ENCODE assay signal across 29 cellular contexts in genomic region chr10:29879862-29880261, GRCh38.
"Had no signal": no experiment of that assay in that cellular context is flagged by ENCODE, and none has a peak within 500 bp of the region (broad histone marks: within the 10 kb centered on the region; RNA-seq: fewer than 3 reads in every experiment).

No MANE protein-coding gene starts in this region.

- H3K9me3 ChIP-seq: body of pancreas, breast epithelium, SJSA1, SK-N-SH had no signal

- H3K36me3 ChIP-seq: breast epithelium, SJSA1 had no signal

- H3K27ac Mint-ChIP-seq: activated CD4-positive, alpha-beta T cell treated with anti-CD3 and anti-CD28 coated beads, Interleukin-2, amount 10 ng/mL, durations not matched to agents 24 days and 14 days; activated CD8-positive, alpha-beta T cell treated with anti-CD3 and anti-CD28 coated beads for 36 hours; activated naive CD8-positive, alpha-beta T cell treated with anti-CD3 and anti-CD28 coated beads for 36 hours; activated T-cell treated with anti-CD3 and anti-CD28 coated beads, Interleukin-2, amount 50 U/mL, for 72 hours; activated T-helper 17 cell treated with anti-CD3 and anti-CD28 coated beads, Interleukin-2, amount 50 U/mL, for 72 hours; T-helper 1 cell treated with Interleukin-12 subunit alpha and Interleukin-12 subunit beta and Interleukin-4 antibody, amounts not matched to agents 30 μg/mL and 1 μg/mL, for 36 hours; T-helper 2 cell treated with Interferon-gamma antibody and Interleukin-4, amounts not matched to agents 5 μg/mL and 100 μg/mL, for 36 hours had no signal

- H3K4me3 ChIP-seq: body of pancreas, breast epithelium, SJSA1 had no signal

- H3K27ac ChIP-seq: body of pancreas, SJSA1 had no signal

- H3K4me3 Mint-ChIP-seq: activated CD4-positive, alpha-beta T cell treated with anti-CD3 and anti-CD28 coated beads, Interleukin-2, amount 10 ng/mL, durations not matched to agents 24 days and 14 days; activated CD8-positive, alpha-beta T cell treated with anti-CD3 and anti-CD28 coated beads for 36 hours; activated naive CD8-positive, alpha-beta T cell treated with anti-CD3 and anti-CD28 coated beads for 36 hours; activated T-cell treated with anti-CD3 and anti-CD28 coated beads, Interleukin-2, amount 50 U/mL, for 72 hours; activated T-helper 17 cell treated with anti-CD3 and anti-CD28 coated beads, Interleukin-2, amount 50 U/mL, for 72 hours; T-helper 1 cell treated with Interleukin-12 subunit alpha and Interleukin-12 subunit beta and Interleukin-4 antibody, amounts not matched to agents 30 μg/mL and 1 μg/mL, for 36 hours; T-helper 2 cell treated with Interferon-gamma antibody and Interleukin-4, amounts not matched to agents 5 μg/mL and 100 μg/mL, for 36 hours had no signal

- H3K27me3 ChIP-seq: body of pancreas, breast epithelium had no signal

- H3K4me1 ChIP-seq: breast epithelium, SJSA1 had no signal

- ATAC-seq: activated CD8-positive, alpha-beta T cell treated with anti-CD3 and anti-CD28 coated beads for 36 hours; activated T-cell treated with anti-CD3 and anti-CD28 coated beads, Interleukin-2, amount 50 U/mL, for 72 hours; activated T-helper 17 cell treated with anti-CD3 and anti-CD28 coated beads, Interleukin-2, amount 50 U/mL, for 72 hours; body of pancreas; Panc1 had no signal

- H3K9me2 ChIP-seq: SK-N-SH had no signal

- H3K4me2 ChIP-seq: SK-N-SH had no signal

- H3K9ac ChIP-seq: SK-N-SH had no signal

- DNase-seq: activated CD4-positive, alpha-beta T cell treated with anti-CD3 and anti-CD28 coated beads, Interleukin-2, amount 10 ng/mL, durations not matched to agents 24 days and 14 days; activated CD4-positive, alpha-beta T cell treated with anti-CD3 and anti-CD28 coated beads, Interleukin-2, amount 50 U/mL, for 4 hours; activated CD8-positive, alpha-beta T cell treated with anti-CD3 and anti-CD28 coated beads for 36 hours; activated effector memory CD4-positive, alpha-beta T cell treated with anti-CD3 and anti-CD28 coated beads, Interleukin-2, amount 50 U/mL, for 16 hours; activated naive CD4-positive, alpha-beta T cell; activated naive CD4-positive, alpha-beta T cell treated with anti-CD3 and anti-CD28 coated beads, Interleukin-2, amount 50 U/mL, for 16 hours; activated naive CD8-positive, alpha-beta T cell treated with anti-CD3 and anti-CD28 coated beads for 36 hours; activated T-cell treated with anti-CD3 and anti-CD28 coated beads, Interleukin-2, amount 50 U/mL, for 1 hour; activated T-cell treated with anti-CD3 and anti-CD28 coated beads, Interleukin-2, amount 50 U/mL, for 72 hours; amniotic stem cell; body of pancreas; Karpas-422; KBM-7; NCI-H1105; NCI-H1436; NCI-H1694; NCI-H1930; NCI-H2081 treated with DMSO at 0.1 percent for 48 hours; NCI-H345; NCI-H524 treated with DMSO at 0.1 percent for 48 hours; RPMI8226; SHP77 treated with DMSO at 0.1 percent for 48 hours; SK-N-SH had no signal

- H3K9me3 Mint-ChIP-seq: activated CD4-positive, alpha-beta T cell treated with anti-CD3 and anti-CD28 coated beads, Interleukin-2, amount 10 ng/mL, durations not matched to agents 24 days and 14 days; activated CD8-positive, alpha-beta T cell treated with anti-CD3 and anti-CD28 coated beads for 36 hours; activated naive CD8-positive, alpha-beta T cell treated with anti-CD3 and anti-CD28 coated beads for 36 hours; activated T-cell treated with anti-CD3 and anti-CD28 coated beads, Interleukin-2, amount 50 U/mL, for 72 hours; activated T-helper 17 cell treated with anti-CD3 and anti-CD28 coated beads, Interleukin-2, amount 50 U/mL, for 72 hours; T-helper 1 cell treated with Interleukin-12 subunit alpha and Interleukin-12 subunit beta and Interleukin-4 antibody, amounts not matched to agents 30 μg/mL and 1 μg/mL, for 36 hours; T-helper 2 cell treated with Interferon-gamma antibody and Interleukin-4, amounts not matched to agents 5 μg/mL and 100 μg/mL, for 36 hours had no signal

- H3K36me3 Mint-ChIP-seq: activated naive CD8-positive, alpha-beta T cell treated with anti-CD3 and anti-CD28 coated beads for 36 hours had no signal

- H3K4me1 Mint-ChIP-seq: activated CD4-positive, alpha-beta T cell treated with anti-CD3 and anti-CD28 coated beads, Interleukin-2, amount 10 ng/mL, durations not matched to agents 24 days and 14 days; activated naive CD8-positive, alpha-beta T cell treated with anti-CD3 and anti-CD28 coated beads for 36 hours; activated T-helper 17 cell treated with anti-CD3 and anti-CD28 coated beads, Interleukin-2, amount 50 U/mL, for 72 hours had no signal
